11 cellular contexts compared by ENCODE assay signal in genomic region chr2:95012881-95013550, GRCh38.
DNase-seq lines count a peak whose midpoint lies in the region; ATAC-seq lines count a peak whose summit lies in the region.
"Had no signal": no experiment of that assay in that cellular context is flagged by ENCODE, and none has a peak within 500 bp of the region (broad histone marks: within the 10 kb centered on the region; RNA-seq: fewer than 3 reads in every experiment).

No MANE protein-coding gene starts in this region.

- no peaks in the 10 kb centered on the region for H3K9me3 Mint-ChIP-seq in stimulated activated naive CD8-positive, alpha-beta T cell treated with anti-CD3 and anti-CD28 coated beads, Interleukin-15, amount 100 ng/mL, for 72 hours
- H3K9me3 Mint-ChIP-seq: stimulated activated naive CD8-positive, alpha-beta T cell treated with anti-CD3 and anti-CD28 coated beads, Interleukin-15, Interleukin-2, amounts not matched to agents 100 ng/mL and 50 ng/mL, for 24 hours had no signal

- ATAC-seq in HG02571 (IDR thresholded peaks at IDR 0.05; ENCODE audit: unreplicated experiment) (peak; percentile 68), HG03571 (IDR thresholded peaks at IDR 0.05; ENCODE audit: unreplicated experiment) (peak; percentile 88)
- peak; percentile 61 for ATAC-seq in stimulated activated naive CD8-positive, alpha-beta T cell treated with anti-CD3 and anti-CD28 coated beads, Interleukin-15, amount 100 ng/mL, for 72 hours
- ATAC-seq: psoas muscle had no signal

- peaks cover 3% of the 10 kb centered on the region for H3K27me3 Mint-ChIP-seq in stimulated activated naive CD8-positive, alpha-beta T cell treated with anti-CD3 and anti-CD28 coated beads, Interleukin-15, amount 100 ng/mL, for 72 hours
- H3K27me3 Mint-ChIP-seq: stimulated activated naive CD8-positive, alpha-beta T cell treated with anti-CD3 and anti-CD28 coated beads, Interleukin-15, Interleukin-2, amounts not matched to agents 100 ng/mL and 50 ng/mL, for 24 hours had no signal

- no peak overlapping the region for H3K4me3 Mint-ChIP-seq in stimulated activated naive CD8-positive, alpha-beta T cell treated with anti-CD3 and anti-CD28 coated beads, Interleukin-15, amount 100 ng/mL, for 72 hours
- H3K4me3 Mint-ChIP-seq: stimulated activated naive CD8-positive, alpha-beta T cell treated with anti-CD3 and anti-CD28 coated beads, Interleukin-15, Interleukin-2, amounts not matched to agents 100 ng/mL and 50 ng/mL, for 24 hours had no signal

- peaks cover 38% of the 10 kb centered on the region for H3K4me1 Mint-ChIP-seq in stimulated activated naive CD8-positive, alpha-beta T cell treated with anti-CD3 and anti-CD28 coated beads, Interleukin-15, amount 100 ng/mL, for 72 hours

- peak; percentile 19 for DNase-seq in activated CD4-positive, alpha-beta T cell treated with anti-CD3 and anti-CD28 coated beads for 48 hours
- no peak for DNase-seq in activated CD4-positive, alpha-beta T cell treated with anti-CD3 and anti-CD28 coated beads, Interleukin-2, amount 50 U/mL, for 4 hours
- no peak for DNase-seq in stimulated activated naive CD8-positive, alpha-beta T cell treated with anti-CD3 and anti-CD28 coated beads, Interleukin-15, amount 100 ng/mL, for 72 hours
- DNase-seq in putamen (ENCODE audit: low spot score): no peak
- no peak for DNase-seq in OCI-M2 (lab: John Stamatoyannopoulos, UW; ENCODE audit: unreplicated experiment)
- no peak for DNase-seq in stimulated activated CD4-positive, alpha-beta T cell treated with anti-CD3 and anti-CD28 coated beads, Interleukin-4, amount 100 ng/mL, for 4 hours
- DNase-seq: H7 had no signal

- peak overlapping the region in 1 of 2 donors; percentile 72 for H3K27ac Mint-ChIP-seq in stimulated activated naive CD8-positive, alpha-beta T cell treated with anti-CD3 and anti-CD28 coated beads, Interleukin-15, amount 100 ng/mL, for 72 hours
- H3K27ac Mint-ChIP-seq: stimulated activated naive CD8-positive, alpha-beta T cell treated with anti-CD3 and anti-CD28 coated beads, Interleukin-15, Interleukin-2, amounts not matched to agents 100 ng/mL and 50 ng/mL, for 24 hours had no signal
